ENCODE assay signal across 12 cellular contexts in the genomic region with DNA sequence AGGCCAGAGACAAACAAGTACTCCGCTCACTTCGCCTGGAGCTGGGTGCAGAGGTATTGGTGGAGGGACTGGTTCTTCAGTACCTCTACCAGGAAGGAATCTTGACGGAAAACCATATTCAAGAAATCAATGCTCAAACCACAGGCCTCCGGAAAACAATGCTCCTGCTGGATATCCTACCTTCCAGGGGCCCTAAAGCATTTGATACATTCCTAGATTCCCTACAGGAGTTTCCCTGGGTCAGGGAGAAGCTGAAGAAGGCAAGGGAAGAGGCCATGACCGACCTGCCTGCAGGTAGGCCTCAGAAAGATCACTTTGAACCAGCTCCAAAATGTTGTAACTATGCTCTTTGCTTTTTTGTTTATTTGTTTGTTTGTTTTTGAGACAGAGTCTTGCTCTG. TPM values are rescaled to one million over a fixed set of nuclear protein-coding genes. Genes with fewer than 3 reads are reported as not detected.
A peak's percentile ranks its signal among the peaks of the same experiment; 100 is the strongest.
DNase-seq lines count a peak whose midpoint lies in the region; ATAC-seq and TF ChIP-seq lines count a peak whose summit lies in the region.
"Had no signal": no experiment of that assay in that cellular context is flagged by ENCODE, and none has a peak within 500 bp of the region (broad histone marks: within the 10 kb centered on the region; RNA-seq: fewer than 3 reads in every experiment).

No MANE protein-coding gene starts in this region.

- peak overlapping the region; percentile 97 for H3K27ac ChIP-seq in cardiac muscle cell

- H3K4me3 Mint-ChIP-seq in WTC11: peak overlapping the region; percentile 93
- peak overlapping the region; percentile 94 to 99 (median 99) for H3K4me3 Mint-ChIP-seq in immature natural killer cell
- H3K4me3 Mint-ChIP-seq in stimulated activated naive B cell treated with anti-CD40 and anti-IgM and Interleukin-4, amounts not matched to agents 10 μg/mL and 1 μg/mL and 100 μg/mL, for 72 hours: peak overlapping the region in 1 of 2 donors; percentile 30

- H3K27me3 ChIP-seq in cardiac muscle cell: no peaks in the 10 kb centered on the region
- H3K27me3 ChIP-seq: SJSA1, suprapubic skin had no signal

- no peak for TF ChIP-seq CTCF in cardiac muscle cell (IDR thresholded peaks at IDR 0.05; ENCODE audit: low read depth, low read length)
- TF ChIP-seq CTCF in WTC11 (IDR thresholded peaks at IDR 0.05): no peak

- H3K36me3 Mint-ChIP-seq in WTC11 (peaks cover 7% of the 10 kb centered on the region; the same call in 1 of the 2 replicates), immature natural killer cell (peaks cover 5 to 12% (median 8%) of the 10 kb centered on the region in 3 donors)
- H3K36me3 Mint-ChIP-seq in stimulated activated naive B cell treated with anti-CD40 and anti-IgM and Interleukin-4, amounts not matched to agents 10 μg/mL and 1 μg/mL and 100 μg/mL, for 72 hours: peaks cover 6 to 9% of the 10 kb centered on the region in 2 donors

- DNase-seq in cardiac muscle cell (ENCODE audit: low read depth in 1 of 2, low spot score in 1 of 2) (no peak), left ventricle myocardium superior (no peak), WTC11 (ENCODE audit: low spot score) (no peak), immature natural killer cell (no peak)
- no peak for DNase-seq in stimulated activated naive B cell treated with anti-CD40 and anti-IgM and Interleukin-4, amounts not matched to agents 10 μg/mL and 1 μg/mL and 100 μg/mL, for 72 hours
- DNase-seq: NCI-H2081; stimulated activated CD4-positive, alpha-beta T cell treated with anti-CD3 and anti-CD28 coated beads, Interleukin-2, amount 100 ng/mL, for 48 hours had no signal

- POLR2A ChIA-PET in WTC11 (lab: Charles Lee): no interaction called here

- CTCF ChIA-PET in WTC11 (lab: Charles Lee): interaction anchor here (0.8 to 1.4 kb wide), 2 partner anchors 397 to 423 kb away, joined by 3 read pairs; no protein-coding TSS in a partner anchor

- no peaks in the 10 kb centered on the region for H3K36me3 ChIP-seq in cardiac muscle cell
- H3K36me3 ChIP-seq: SJSA1, suprapubic skin had no signal

- peaks cover 48% of the 10 kb centered on the region for H3K4me1 Mint-ChIP-seq in WTC11
- H3K4me1 Mint-ChIP-seq in immature natural killer cell: peaks cover 40 to 43% of the 10 kb centered on the region in 2 donors
- peaks cover 24 to 42% of the 10 kb centered on the region in 2 donors for H3K4me1 Mint-ChIP-seq in stimulated activated naive B cell treated with anti-CD40 and anti-IgM and Interleukin-4, amounts not matched to agents 10 μg/mL and 1 μg/mL and 100 μg/mL, for 72 hours

- peaks cover 26% of the 10 kb centered on the region for H3K4me1 ChIP-seq in cardiac muscle cell (ENCODE audit: low read depth)

- intact Hi-C loops in left ventricle myocardium superior (cut with micrococcal nuclease): loop anchor here (5.0 kb wide), 1 partner anchor 86 kb away; no protein-coding TSS in a partner anchor

- H3K9me3 Mint-ChIP-seq in WTC11: no peaks in the 10 kb centered on the region
- H3K9me3 Mint-ChIP-seq in immature natural killer cell: no peaks in the 10 kb centered on the region
- no peaks in the 10 kb centered on the region for H3K9me3 Mint-ChIP-seq in stimulated activated naive B cell treated with anti-CD40 and anti-IgM and Interleukin-4, amounts not matched to agents 10 μg/mL and 1 μg/mL and 100 μg/mL, for 72 hours

- H3K27me3 Mint-ChIP-seq in WTC11 (ENCODE audit: low read depth) (no peaks in the 10 kb centered on the region), immature natural killer cell (ENCODE audit: low read depth in 3 of 3) (peaks cover 6 to 16% (median 10%) of the 10 kb centered on the region in 3 donors)
- H3K27me3 Mint-ChIP-seq in stimulated activated naive B cell treated with anti-CD40 and anti-IgM and Interleukin-4, amounts not matched to agents 10 μg/mL and 1 μg/mL and 100 μg/mL, for 72 hours: peaks cover 7 to 10% of the 10 kb centered on the region in 2 donors

- no peaks in the 10 kb centered on the region for H3K9me3 ChIP-seq in cardiac muscle cell (ENCODE audit: low read depth)
- H3K9me3 ChIP-seq: SJSA1, suprapubic skin had no signal

- H3K27ac Mint-ChIP-seq in WTC11 (peak overlapping the region; percentile 99), immature natural killer cell (peak overlapping the region; percentile 99 to 100 (median 100))
- peak overlapping the region; percentile 99 for H3K27ac Mint-ChIP-seq in stimulated activated naive B cell treated with anti-CD40 and anti-IgM and Interleukin-4, amounts not matched to agents 10 μg/mL and 1 μg/mL and 100 μg/mL, for 72 hours

- ATAC-seq in left ventricle myocardium superior (no peak), WTC11 (no peak), HG03045 (IDR thresholded peaks at IDR 0.05; ENCODE audit: unreplicated experiment) (no peak), HG03095 (IDR thresholded peaks at IDR 0.05; ENCODE audit: unreplicated experiment) (no peak), GM19324 (IDR thresholded peaks at IDR 0.05; ENCODE audit: low FRiP score, unreplicated experiment) (no peak)
- ATAC-seq in stimulated activated naive B cell treated with anti-CD40 and anti-IgM and Interleukin-4, amounts not matched to agents 10 μg/mL and 1 μg/mL and 100 μg/mL, for 72 hours (replicated peaks): no peak

- H3K4me3 ChIP-seq in cardiac muscle cell: no peak overlapping the region

TF ChIP-seq in WTC11, 78 proteins besides CTCF, POLR2A, EP300 and RAD21:
- TF ChIP-seq HMGA2 (CRISPR knock-in tag; IDR thresholded peaks at IDR 0.05): no peak
- TF ChIP-seq, protein P1, sequence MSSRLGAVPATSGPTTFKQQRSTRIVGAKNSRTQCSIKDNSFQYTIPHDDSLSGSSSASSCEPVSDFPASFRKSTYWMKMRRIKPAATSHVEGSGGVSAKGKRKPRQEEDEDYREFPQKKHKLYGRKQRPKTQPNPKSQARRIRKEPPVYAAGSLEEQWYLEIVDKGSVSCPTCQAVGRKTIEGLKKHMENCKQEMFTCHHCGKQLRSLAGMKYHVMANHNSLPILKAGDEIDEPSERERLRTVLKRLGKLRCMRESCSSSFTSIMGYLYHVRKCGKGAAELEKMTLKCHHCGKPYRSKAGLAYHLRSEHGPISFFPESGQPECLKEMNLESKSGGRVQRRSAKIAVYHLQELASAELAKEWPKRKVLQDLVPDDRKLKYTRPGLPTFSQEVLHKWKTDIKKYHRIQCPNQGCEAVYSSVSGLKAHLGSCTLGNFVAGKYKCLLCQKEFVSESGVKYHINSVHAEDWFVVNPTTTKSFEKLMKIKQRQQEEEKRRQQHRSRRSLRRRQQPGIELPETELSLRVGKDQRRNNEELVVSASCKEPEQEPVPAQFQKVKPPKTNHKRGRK (CRISPR knock-in tag; IDR thresholded peaks at IDR 0.05; ENCODE audit: borderline replicate concordance): no peak

RNA-seq across cellular contexts. Expression of gene CRADD, which starts 1.6 kb away (rescaled TPM):
- total RNA-seq in cardiac muscle cell: 32.5 and 37.9 TPM in 2 replicates
- 13.8 and 15.6 TPM in 2 replicates for polyA plus RNA-seq in cardiac muscle cell
- total RNA-seq in left ventricle myocardium superior: 30.4 TPM
- 7.1 to 11.6 TPM (median 9.1 TPM) in 3 replicates for total RNA-seq in WTC11 (2021)
- polyA plus RNA-seq in immature natural killer cell: 10 to 100 TPM; 24.2 to 30.1 (median 25.8) TPM
